ENCODE assay signal across 23 cellular contexts in genomic region chr4:170591076-170591475, GRCh38.
"Had no signal": no experiment of that assay in that cellular context is flagged by ENCODE, and none has a peak within 500 bp of the region (broad histone marks: within the 10 kb centered on the region; RNA-seq: fewer than 3 reads in every experiment).

No MANE protein-coding gene starts in this region.

- H3K27me3 ChIP-seq: ascending aorta, foreskin keratinocyte, sigmoid colon, upper lobe of left lung had no signal

- DNase-seq: activated CD4-positive, alpha-beta T cell treated with anti-CD3 and anti-CD28 coated beads, Interleukin-2, amount 10 ng/mL, durations not matched to agents 7 days and 5 days; activated CD4-positive, CD25-positive, alpha-beta regulatory T cell treated with anti-CD3 and anti-CD28 coated beads, Interleukin-2, amount 50 U/mL, for 72 hours; activated CD8-positive, alpha-beta memory T cell treated with anti-CD3 and anti-CD28 coated beads, Interleukin-2, amount 10 ng/mL, durations not matched to agents 7 days and 5 days; activated CD8-positive, alpha-beta T cell treated with anti-CD3 and anti-CD28 coated beads for 36 hours; activated T-cell treated with anti-CD3 and anti-CD28 coated beads, Interleukin-2, amount 50 U/mL, for 1 hour; foreskin keratinocyte; lower lobe of right lung; natural killer cell; retina; sigmoid colon; stimulated activated CD4-positive, alpha-beta T cell treated with anti-CD3 and anti-CD28 coated beads, Interleukin-2, amount 100 ng/mL, for 48 hours; stimulated activated naive CD4-positive, alpha-beta T cell; T-helper 2 cell; upper lobe of left lung had no signal

- H3K9me3 ChIP-seq: ascending aorta, lower lobe of right lung, sigmoid colon, thoracic aorta, upper lobe of left lung had no signal

- H3K36me3 Mint-ChIP-seq: activated CD8-positive, alpha-beta memory T cell treated with anti-CD3 and anti-CD28 coated beads, Interleukin-2, amount 10 ng/mL, durations not matched to agents 7 days and 5 days; activated naive CD4-positive, alpha-beta T cell treated with anti-CD3 and anti-CD28 coated beads, Interleukin-2, amount 50 U/mL, for 72 hours; natural killer cell had no signal

- H3K36me3 ChIP-seq: ascending aorta, lower lobe of right lung, sigmoid colon, thoracic aorta, upper lobe of left lung had no signal

- H3K4me3 ChIP-seq: ascending aorta, coronary artery, lower lobe of right lung, sigmoid colon, thoracic aorta, upper lobe of left lung had no signal

- H3K4me3 Mint-ChIP-seq: activated CD4-positive, alpha-beta T cell treated with anti-CD3 and anti-CD28 coated beads, Interleukin-2, amount 10 ng/mL, durations not matched to agents 7 days and 5 days; activated CD8-positive, alpha-beta memory T cell treated with anti-CD3 and anti-CD28 coated beads, Interleukin-2, amount 10 ng/mL, durations not matched to agents 7 days and 5 days; activated CD8-positive, alpha-beta T cell treated with anti-CD3 and anti-CD28 coated beads for 36 hours; activated T-helper 17 cell treated with anti-CD3 and anti-CD28 coated beads, Interleukin-2, amount 50 U/mL, for 72 hours; natural killer cell had no signal

- FAIRE-seq: bronchial epithelial cell had no signal

- H3K4me1 ChIP-seq: ascending aorta, foreskin keratinocyte, lower lobe of right lung, sigmoid colon, upper lobe of left lung had no signal

- H3K27me3 Mint-ChIP-seq: activated CD4-positive, alpha-beta T cell treated with anti-CD3 and anti-CD28 coated beads, Interleukin-2, amount 10 ng/mL, durations not matched to agents 7 days and 5 days; activated CD8-positive, alpha-beta memory T cell treated with anti-CD3 and anti-CD28 coated beads, Interleukin-2, amount 10 ng/mL, durations not matched to agents 7 days and 5 days; activated CD8-positive, alpha-beta T cell treated with anti-CD3 and anti-CD28 coated beads for 36 hours; activated T-helper 17 cell treated with anti-CD3 and anti-CD28 coated beads, Interleukin-2, amount 50 U/mL, for 72 hours; progenitor cell of endocrine pancreas had no signal

- H3K4me1 Mint-ChIP-seq: activated CD4-positive, alpha-beta T cell treated with anti-CD3 and anti-CD28 coated beads, Interleukin-2, amount 10 ng/mL, durations not matched to agents 7 days and 5 days; activated CD8-positive, alpha-beta memory T cell treated with anti-CD3 and anti-CD28 coated beads, Interleukin-2, amount 10 ng/mL, durations not matched to agents 7 days and 5 days; activated T-helper 17 cell treated with anti-CD3 and anti-CD28 coated beads, Interleukin-2, amount 50 U/mL, for 72 hours; natural killer cell had no signal

- ATAC-seq: activated CD8-positive, alpha-beta memory T cell treated with anti-CD3 and anti-CD28 coated beads, Interleukin-2, amount 10 ng/mL, durations not matched to agents 7 days and 5 days; activated CD8-positive, alpha-beta T cell treated with anti-CD3 and anti-CD28 coated beads for 36 hours; activated naive CD4-positive, alpha-beta T cell treated with anti-CD3 and anti-CD28 coated beads, Interleukin-2, amount 50 U/mL, for 72 hours; activated T-helper 17 cell treated with anti-CD3 and anti-CD28 coated beads, Interleukin-2, amount 50 U/mL, for 72 hours; foreskin keratinocyte; left lobe of liver; lower lobe of right lung; natural killer cell had no signal

- H3K27ac ChIP-seq: ascending aorta, coronary artery, foreskin keratinocyte, lower lobe of right lung, sigmoid colon, thoracic aorta, upper lobe of left lung, VCaP had no signal

- H3K27ac Mint-ChIP-seq: activated CD4-positive, alpha-beta T cell treated with anti-CD3 and anti-CD28 coated beads, Interleukin-2, amount 10 ng/mL, durations not matched to agents 7 days and 5 days; activated CD8-positive, alpha-beta memory T cell treated with anti-CD3 and anti-CD28 coated beads, Interleukin-2, amount 10 ng/mL, durations not matched to agents 7 days and 5 days; activated CD8-positive, alpha-beta T cell treated with anti-CD3 and anti-CD28 coated beads for 36 hours; activated naive CD4-positive, alpha-beta T cell treated with anti-CD3 and anti-CD28 coated beads, Interleukin-2, amount 50 U/mL, for 72 hours; activated T-helper 17 cell treated with anti-CD3 and anti-CD28 coated beads, Interleukin-2, amount 50 U/mL, for 72 hours; natural killer cell; progenitor cell of endocrine pancreas had no signal
